In the genomic region with DNA sequence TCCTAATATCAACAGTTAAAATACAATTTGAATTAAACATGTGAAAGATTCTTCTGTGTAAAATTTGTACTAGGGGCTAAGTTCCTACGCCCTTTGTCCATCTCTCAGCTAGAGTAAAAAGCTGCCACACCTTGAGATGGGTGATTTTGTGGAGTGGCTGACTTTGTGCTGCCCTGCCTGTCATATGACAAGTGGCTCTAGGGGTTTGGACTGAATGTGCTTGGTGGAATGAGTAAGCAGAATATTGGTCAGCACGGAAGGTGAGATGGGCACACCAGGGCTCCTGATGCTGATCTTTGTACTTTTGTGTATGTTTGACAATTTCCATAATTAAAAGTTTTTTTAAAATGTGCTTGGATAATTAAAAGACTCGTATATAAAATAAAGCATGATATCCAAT, we compare ENCODE assay signal across 2 cellular contexts.
TF ChIP-seq lines count a peak whose summit lies in the region.

No MANE protein-coding gene starts in this region.

TF ChIP-seq in HCT116, 20 proteins besides CTCF, POLR2A, EP300 and RAD21:
- TF ChIP-seq EGR1 (IDR thresholded peaks at IDR 0.05; ENCODE audit: low read depth): no peak
- TF ChIP-seq, protein P1, sequence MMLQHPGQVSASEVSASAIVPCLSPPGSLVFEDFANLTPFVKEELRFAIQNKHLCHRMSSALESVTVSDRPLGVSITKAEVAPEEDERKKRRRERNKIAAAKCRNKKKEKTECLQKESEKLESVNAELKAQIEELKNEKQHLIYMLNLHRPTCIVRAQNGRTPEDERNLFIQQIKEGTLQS (IDR thresholded peaks at IDR 0.05): no peak
- TF ChIP-seq POLR2AphosphoS5 (IDR thresholded peaks at IDR 0.05; ENCODE audit: low read depth, low read length): peak; percentile 45; the same call in 1 of the 2 replicates

TF ChIP-seq in H1, 55 proteins besides CTCF, POLR2A, EP300 and RAD21:
- TF ChIP-seq KDM1A (IDR thresholded peaks at IDR 0.05; ENCODE audit: borderline replicate concordance, low read length) (no peak), EZH2 (IDR thresholded peaks at IDR 0.05; ENCODE audit: low read depth, low read length, severe bottlenecking) (no peak), YY1 (IDR thresholded peaks at IDR 0.05; ENCODE audit: low read depth, low read length) (no peak), KDM4A (IDR thresholded peaks at IDR 0.05; ENCODE audit: low read depth, low read length, severe bottlenecking) (no peak), MAFK (IDR thresholded peaks at IDR 0.05; ENCODE audit: low read depth, low read length) (no peak), NRF1 (IDR thresholded peaks at IDR 0.05; ENCODE audit: low read depth, low read length) (no peak), TAF7 (optimal IDR thresholded peaks at IDR 0.05; ENCODE audit: borderline replicate concordance, low read depth, low read length) (no peak), CREB1 (IDR thresholded peaks at IDR 0.05) (no peak), GABPA (IDR thresholded peaks at IDR 0.05; ENCODE audit: borderline replicate concordance, insufficient read depth, low read length) (no peak), RFX5 (IDR thresholded peaks at IDR 0.05; ENCODE audit: borderline replicate concordance, low read depth, low read length) (no peak), RXRA (IDR thresholded peaks at IDR 0.05; ENCODE audit: insufficient read depth, low read depth, low read length) (no peak), NANOG (IDR thresholded peaks at IDR 0.05; ENCODE audit: insufficient read depth, low read depth, low read length, poor library complexity, severe bottlenecking) (no peak), GTF2F1 (IDR thresholded peaks at IDR 0.05; ENCODE audit: borderline replicate concordance, low read depth, low read length) (no peak), JUND (IDR thresholded peaks at IDR 0.05; ENCODE audit: low read length) (no peak), SP2 (IDR thresholded peaks at IDR 0.05; ENCODE audit: low read length) (no peak)
- TF ChIP-seq, protein P2, sequence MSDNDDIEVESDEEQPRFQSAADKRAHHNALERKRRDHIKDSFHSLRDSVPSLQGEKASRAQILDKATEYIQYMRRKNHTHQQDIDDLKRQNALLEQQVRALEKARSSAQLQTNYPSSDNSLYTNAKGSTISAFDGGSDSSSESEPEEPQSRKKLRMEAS (IDR thresholded peaks at IDR 0.05): no peak
